24 cellular contexts compared by ENCODE assay signal in genomic region chr6:34436803-34437643, GRCh38. TPM values are rescaled to one million over a fixed set of nuclear protein-coding genes. Genes with fewer than 3 reads are reported as not detected.
"Had no signal": no experiment of that assay in that cellular context is flagged by ENCODE, and none has a peak within 500 bp of the region (broad histone marks: within the 10 kb centered on the region; RNA-seq: fewer than 3 reads in every experiment).

No MANE protein-coding gene starts in this region.

- DNase-seq: Karpas-422, KG1, MG63, NCI-H1092, NCI-H1105 treated with DMSO at 0.1 percent for 48 hours, NCI-H1417 treated with DMSO at 0.1 percent for 48 hours, NCI-H146, NCI-H1694 treated with DMSO at 0.1 percent for 48 hours, NCI-H1930, NCI-H2081 treated with DMSO at 0.1 percent for 48 hours, NCI-H2171, NCI-H226, NCI-H446, NCI-H510A, NCI-H524 treated with DMSO at 0.1 percent for 48 hours, NCI-H774, SHP77, SK-N-SH, SW 1271, T-helper 1 cell had no signal

- H3K4me2 ChIP-seq: SK-N-SH had no signal

- FAIRE-seq: HTR-8/SVneo had no signal

- H3K4me3 ChIP-seq: MG63 had no signal

- H3K9me3 ChIP-seq: MG63, SK-N-SH had no signal

- H3K36me3 ChIP-seq: MG63 had no signal

- ATAC-seq: Panc1 had no signal

- H3K27me3 ChIP-seq: MG63 had no signal

- H3K27ac ChIP-seq: RWPE1 had no signal

- H3K9ac ChIP-seq: SK-N-SH had no signal

RNA-seq across cellular contexts. Expression of gene PACSIN1, which starts 28.9 kb away (rescaled TPM):
- total RNA-seq: SK-MEL-5 had no signal
